12 cellular contexts compared by ENCODE assay signal in the genomic region with DNA sequence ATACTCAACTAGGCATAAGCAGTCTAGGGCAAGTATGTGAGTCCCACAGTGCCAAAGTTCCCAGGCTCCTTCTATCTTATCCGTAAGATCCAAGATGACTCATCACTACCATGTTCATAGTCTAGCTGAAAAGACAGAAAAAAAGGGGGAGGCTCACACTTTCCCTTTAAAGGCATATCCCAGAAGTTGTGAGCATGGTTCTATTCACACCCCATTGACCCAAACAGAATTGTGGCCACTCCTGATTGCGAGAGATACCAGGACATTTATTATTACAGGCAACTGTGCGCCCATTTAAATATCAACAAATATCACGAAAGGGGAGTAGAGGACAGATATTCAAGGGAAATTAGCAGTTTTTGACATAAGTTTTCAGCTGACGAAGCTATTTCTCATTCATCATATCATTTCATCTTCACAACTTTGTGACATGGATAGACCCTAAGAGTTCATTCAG. TPM values are rescaled to one million over a fixed set of nuclear protein-coding genes. Genes with fewer than 3 reads are reported as not detected.
DNase-seq lines count a peak whose midpoint lies in the region; ATAC-seq, FAIRE-seq and TF ChIP-seq lines count a peak whose summit lies in the region.
"Had no signal": no experiment of that assay in that cellular context is flagged by ENCODE, and none has a peak within 500 bp of the region (broad histone marks: within the 10 kb centered on the region; RNA-seq: fewer than 3 reads in every experiment).

No MANE protein-coding gene starts in this region.

- H3K27ac Mint-ChIP-seq in activated CD4-positive, alpha-beta T cell treated with anti-CD3 and anti-CD28 coated beads for 36 hours = peak overlapping the region; percentile 17
- H3K27ac Mint-ChIP-seq in activated CD4-positive, alpha-beta T cell treated with anti-CD3 and anti-CD28 coated beads, Interleukin-2, amount 10 ng/mL, durations not matched to agents 24 days and 14 days = no peak overlapping the region
- no peak overlapping the region for H3K27ac Mint-ChIP-seq in CD4-positive, alpha-beta T cell
- H3K27ac Mint-ChIP-seq: natural killer cell, T-helper 17 cell had no signal

- H3K27me3 ChIP-seq in bronchial epithelial cell (ENCODE audit: control insufficient read depth, insufficient read depth, low read length) = no peaks in the 10 kb centered on the region
- no peaks in the 10 kb centered on the region for H3K27me3 ChIP-seq in transverse colon
- H3K27me3 ChIP-seq in CD4-positive, alpha-beta T cell (ENCODE audit: control insufficient read depth, insufficient read depth, low read length) = no peaks in the 10 kb centered on the region

- TF ChIP-seq EP300 in transverse colon (IDR thresholded peaks at IDR 0.05; ENCODE audit: low read depth) = no peak

- FAIRE-seq in bronchial epithelial cell (lab: Jason Lieb, UNC) = no peak

- peaks cover 8% of the 10 kb centered on the region for H3K27me3 Mint-ChIP-seq in activated CD4-positive, alpha-beta T cell treated with anti-CD3 and anti-CD28 coated beads for 36 hours
- H3K27me3 Mint-ChIP-seq in activated CD4-positive, alpha-beta T cell treated with anti-CD3 and anti-CD28 coated beads, Interleukin-2, amount 10 ng/mL, durations not matched to agents 24 days and 14 days = peaks cover 9% of the 10 kb centered on the region
- H3K27me3 Mint-ChIP-seq in CD4-positive, alpha-beta T cell = no peaks in the 10 kb centered on the region

- no peaks in the 10 kb centered on the region for H3K36me3 Mint-ChIP-seq in activated CD4-positive, alpha-beta T cell treated with anti-CD3 and anti-CD28 coated beads for 36 hours (ENCODE audit: low read depth)
- H3K36me3 Mint-ChIP-seq in activated CD4-positive, alpha-beta T cell treated with anti-CD3 and anti-CD28 coated beads, Interleukin-2, amount 10 ng/mL, durations not matched to agents 24 days and 14 days (ENCODE audit: low read depth) = no peaks in the 10 kb centered on the region
- H3K36me3 Mint-ChIP-seq in CD4-positive, alpha-beta T cell (ENCODE audit: low read depth) = no peaks in the 10 kb centered on the region
- H3K36me3 Mint-ChIP-seq: natural killer cell had no signal

- no peaks in the 10 kb centered on the region for H3K9me3 Mint-ChIP-seq in activated CD4-positive, alpha-beta T cell treated with anti-CD3 and anti-CD28 coated beads for 36 hours (ENCODE audit: low read depth)
- H3K9me3 Mint-ChIP-seq in activated CD4-positive, alpha-beta T cell treated with anti-CD3 and anti-CD28 coated beads, Interleukin-2, amount 10 ng/mL, durations not matched to agents 24 days and 14 days = no peaks in the 10 kb centered on the region
- H3K9me3 Mint-ChIP-seq in CD4-positive, alpha-beta T cell = no peaks in the 10 kb centered on the region
- H3K9me3 Mint-ChIP-seq: natural killer cell had no signal

- intact Hi-C loops in activated CD4-positive, alpha-beta T cell treated with anti-CD3 and anti-CD28 coated beads for 36 hours (cut with DNase I, micrococcal nuclease) = no loop called here
- intact Hi-C loops in activated CD4-positive, alpha-beta T cell treated with anti-CD3 and anti-CD28 coated beads, Interleukin-2, amount 10 ng/mL, durations not matched to agents 24 days and 14 days (cut with micrococcal nuclease) = no loop called here
- intact Hi-C loops in transverse colon (cut with DNase I; ENCODE audit: low total_unique reads) = no loop called here
- intact Hi-C loops in CD4-positive, alpha-beta T cell (cut with DNase I, micrococcal nuclease) = no loop called here

- no peaks in the 10 kb centered on the region for H3K9me3 ChIP-seq in transverse colon
- no peaks in the 10 kb centered on the region for H3K9me3 ChIP-seq in CD4-positive, alpha-beta T cell (ENCODE audit: control insufficient read depth, low read length)

- POLR2A ChIA-PET in activated CD4-positive, alpha-beta T cell treated with anti-CD3 and anti-CD28 coated beads for 36 hours (lab: Charles Lee) = no interaction called here
- POLR2A ChIA-PET in CD4-positive, alpha-beta T cell (lab: Charles Lee) = no interaction called here

- no peak overlapping the region for H3K4me3 ChIP-seq in bronchial epithelial cell (ENCODE audit: low read depth, low read length)
- no peak overlapping the region for H3K4me3 ChIP-seq in transverse colon

- peaks cover 0 to 30% (median 9%) of the 10 kb centered on the region in 4 donors for H3K4me1 ChIP-seq in transverse colon

- no peak overlapping the region for H3K4me3 Mint-ChIP-seq in activated CD4-positive, alpha-beta T cell treated with anti-CD3 and anti-CD28 coated beads for 36 hours
- H3K4me3 Mint-ChIP-seq in activated CD4-positive, alpha-beta T cell treated with anti-CD3 and anti-CD28 coated beads, Interleukin-2, amount 10 ng/mL, durations not matched to agents 24 days and 14 days = no peak overlapping the region
- H3K4me3 Mint-ChIP-seq in CD4-positive, alpha-beta T cell = no peak overlapping the region
- H3K4me3 Mint-ChIP-seq: natural killer cell, T-helper 17 cell had no signal

- DNase-seq in activated CD4-positive, alpha-beta T cell treated with anti-CD3 and anti-CD28 coated beads for 36 hours = no peak
- no peak for DNase-seq in activated CD4-positive, alpha-beta T cell treated with anti-CD3 and anti-CD28 coated beads, Interleukin-2, amount 10 ng/mL, durations not matched to agents 24 days and 14 days
- peak; percentile 90 for DNase-seq in bronchial epithelial cell (ENCODE audit: low read depth)
- DNase-seq in kidney tubule cell (ENCODE audit: low spot score) = peak; percentile 84
- DNase-seq in transverse colon = no peak
- no peak for DNase-seq in DMS153 (lab: John Stamatoyannopoulos, UW)
- DNase-seq in GF-D8 (lab: John Stamatoyannopoulos, UW) = no peak
- DNase-seq in CD4-positive, alpha-beta T cell = no peak
- DNase-seq: activated T-cell treated with anti-CD3 and anti-CD28 coated beads, Interleukin-2, amount 50 U/mL, for 48 hours; natural killer cell; T-helper 17 cell had no signal

- no peaks in the 10 kb centered on the region for H3K36me3 ChIP-seq in bronchial epithelial cell (ENCODE audit: control insufficient read depth, insufficient read depth, low read length)
- no peaks in the 10 kb centered on the region for H3K36me3 ChIP-seq in transverse colon

- no peak for TF ChIP-seq POLR2A in transverse colon (IDR thresholded peaks at IDR 0.05)

- peaks cover 4% of the 10 kb centered on the region for H3K4me1 Mint-ChIP-seq in activated CD4-positive, alpha-beta T cell treated with anti-CD3 and anti-CD28 coated beads for 36 hours
- peaks cover 12% of the 10 kb centered on the region for H3K4me1 Mint-ChIP-seq in activated CD4-positive, alpha-beta T cell treated with anti-CD3 and anti-CD28 coated beads, Interleukin-2, amount 10 ng/mL, durations not matched to agents 24 days and 14 days
- H3K4me1 Mint-ChIP-seq in CD4-positive, alpha-beta T cell (ENCODE audit: low read depth) = no peaks in the 10 kb centered on the region
- H3K4me1 Mint-ChIP-seq: natural killer cell had no signal

- ATAC-seq in activated CD4-positive, alpha-beta T cell treated with anti-CD3 and anti-CD28 coated beads for 36 hours = no peak
- ATAC-seq in CD4-positive, alpha-beta T cell (ENCODE audit: poor library complexity) = no peak
- ATAC-seq: natural killer cell, T-helper 17 cell had no signal

- in situ Hi-C loops in transverse colon (cut with MboI; ENCODE audit: low pct_ligation_motif_present in 1 of 4, low pct_unique_long_range_greater_than_20kb in 1 of 4, low sequenced_read_pairs in 3 of 4) = no loop called here

- peak overlapping the region; percentile 47 to 50 (median 50) for H3K27ac ChIP-seq in transverse colon
- no peak overlapping the region for H3K27ac ChIP-seq in CD4-positive, alpha-beta T cell (ENCODE audit: low read depth, low read length)
- H3K27ac ChIP-seq: 22Rv1 had no signal

- WGBS in transverse colon (ENCODE audit: low coverage in 1 of 2), 2 donors = 80 to 82% methylated on average over 5 of the region's 5 CpGs

- CTCF ChIA-PET in activated CD4-positive, alpha-beta T cell treated with anti-CD3 and anti-CD28 coated beads for 36 hours (lab: Charles Lee) = interaction anchor here (0.6 to 2.0 kb wide), 4 partner anchors 19 to 71 kb away, joined by 3 to 8 read pairs (median 4); no protein-coding TSS in a partner anchor
- CTCF ChIA-PET in CD4-positive, alpha-beta T cell (lab: Charles Lee) = no interaction called here

- TF ChIP-seq CTCF in bronchial epithelial cell (IDR thresholded peaks at IDR 0.05; ENCODE audit: insufficient read depth, low read length, severe bottlenecking) = no peak
- TF ChIP-seq CTCF in transverse colon (IDR thresholded peaks at IDR 0.05) = no peak
- TF ChIP-seq CTCF in CD4-positive, alpha-beta T cell (IDR thresholded peaks at IDR 0.05) = no peak

RNA-seq across cellular contexts. Expression of a gene that starts 8.1 kb away (rescaled TPM):
- 10 to 100 TPM; 52.6 to 63.2 TPM for total RNA-seq in activated CD4-positive, alpha-beta T cell treated with anti-CD3 and anti-CD28 coated beads for 36 hours
- 51.5 and 57.9 TPM in 2 replicates for total RNA-seq in activated CD4-positive, alpha-beta T cell treated with anti-CD3 and anti-CD28 coated beads, Interleukin-2, amount 10 ng/mL, durations not matched to agents 24 days and 14 days
- total RNA-seq in bronchial epithelial cell (34.5 and 38.1 TPM in 2 replicates), transverse colon (100 to 1,000 TPM in 2 of 4 donors, 10 to 100 TPM in 2; 72.9 to 230 (median 98.4) TPM)
- total RNA-seq in CD4-positive, alpha-beta T cell = 10 to 100 TPM; 21.3 to 22.0 TPM

RNA-seq across cellular contexts. Expression of a gene that starts 35.4 kb away (rescaled TPM):
- 10 to 100 TPM; 11.8 to 12.5 TPM for total RNA-seq in activated CD4-positive, alpha-beta T cell treated with anti-CD3 and anti-CD28 coated beads for 36 hours
- total RNA-seq in activated CD4-positive, alpha-beta T cell treated with anti-CD3 and anti-CD28 coated beads, Interleukin-2, amount 10 ng/mL, durations not matched to agents 24 days and 14 days = 21.9 and 22.5 TPM in 2 replicates
- total RNA-seq in bronchial epithelial cell (23.8 and 76.6 TPM in 2 replicates), transverse colon (10 to 100 TPM; 10.5 to 40.0 (median 35.6) TPM)
- total RNA-seq in CD4-positive, alpha-beta T cell = 1 to 10 TPM; 3.6 to 4.2 TPM

RNA-seq across cellular contexts. Expression of a gene that starts 49.0 kb away (rescaled TPM):
- under 1 TPM; 0.21 to 0.73 TPM for total RNA-seq in activated CD4-positive, alpha-beta T cell treated with anti-CD3 and anti-CD28 coated beads for 36 hours
- not detected in 2 replicates for total RNA-seq in activated CD4-positive, alpha-beta T cell treated with anti-CD3 and anti-CD28 coated beads, Interleukin-2, amount 10 ng/mL, durations not matched to agents 24 days and 14 days
- total RNA-seq in bronchial epithelial cell (0.38 TPM in 1 of 2 replicates, not detected in the other), transverse colon (1 to 10 TPM in 1 of 4 donors, under 1 TPM in 2, not detected in 1; 0.48 to 3.0 (median 0.82) TPM)
- total RNA-seq in CD4-positive, alpha-beta T cell = not detected
- total RNA-seq: natural killer cell, T-helper 17 cell had no signal

Comparison
In these comparisons a context has a peak if more than half of its experiments do, and no peak if none do; other contexts are left out.
1. DNase-seq: peak in bronchial epithelial cell (single experiment) and kidney tubule cell (single experiment); none in activated CD4-positive, alpha-beta T cell treated with anti-CD3 and anti-CD28 coated beads for 36 hours (single experiment), activated CD4-positive, alpha-beta T cell treated with anti-CD3 and anti-CD28 coated beads, Interleukin-2, amount 10 ng/mL, durations not matched to agents 24 days and 14 days (single experiment), transverse colon (single experiment), DMS153 (single experiment), GF-D8 (single experiment) and CD4-positive, alpha-beta T cell (0 of 10).